In genomic region chr2:38771632-38772031, GRCh38 we compare ENCODE assay signal across 1 cellular context.
TF ChIP-seq lines count a peak whose summit lies in the region.

No MANE protein-coding gene starts in this region.

TF ChIP-seq in SK-N-SH, 30 proteins besides CTCF, POLR2A, EP300 and RAD21 (continued from another document):
- TF ChIP-seq FOXJ3 (CRISPR knock-in tag; IDR thresholded peaks at IDR 0.05): no peak
- no peak for TF ChIP-seq TAF1 (IDR thresholded peaks at IDR 0.05; ENCODE audit: borderline replicate concordance, low read depth, low read length)
- TF ChIP-seq RXRA (IDR thresholded peaks at IDR 0.05; ENCODE audit: borderline replicate concordance, low read depth): peak; percentile 81; the same call in 1 of the 2 replicates
- no peak for TF ChIP-seq RFX5 (IDR thresholded peaks at IDR 0.05; ENCODE audit: low read length)
- TF ChIP-seq RCOR1 (IDR thresholded peaks at IDR 0.05; ENCODE audit: low read length): no peak
- no peak for TF ChIP-seq ELF1 (IDR thresholded peaks at IDR 0.05)
- peak; percentile 73; the same call in 1 of the 2 replicates for TF ChIP-seq FOSL2 (IDR thresholded peaks at IDR 0.05; ENCODE audit: borderline replicate concordance, low read depth)
- TF ChIP-seq USF1 (IDR thresholded peaks at IDR 0.05; ENCODE audit: borderline replicate concordance, low read depth): no peak
- TF ChIP-seq ZBTB33 (IDR thresholded peaks at IDR 0.05; ENCODE audit: borderline replicate concordance, low read depth): no peak
- no peak for TF ChIP-seq MEF2A (IDR thresholded peaks at IDR 0.05; ENCODE audit: borderline replicate concordance, low read depth)
- TF ChIP-seq FOXM1 (IDR thresholded peaks at IDR 0.05; ENCODE audit: low read depth): no peak
- TF ChIP-seq YY1 (IDR thresholded peaks at IDR 0.05; ENCODE audit: low read depth): no peak
- no peak for TF ChIP-seq MXI1 (IDR thresholded peaks at IDR 0.05; ENCODE audit: low read depth, low read length)
